ENCODE assay signal across 20 cellular contexts in the genomic region with DNA sequence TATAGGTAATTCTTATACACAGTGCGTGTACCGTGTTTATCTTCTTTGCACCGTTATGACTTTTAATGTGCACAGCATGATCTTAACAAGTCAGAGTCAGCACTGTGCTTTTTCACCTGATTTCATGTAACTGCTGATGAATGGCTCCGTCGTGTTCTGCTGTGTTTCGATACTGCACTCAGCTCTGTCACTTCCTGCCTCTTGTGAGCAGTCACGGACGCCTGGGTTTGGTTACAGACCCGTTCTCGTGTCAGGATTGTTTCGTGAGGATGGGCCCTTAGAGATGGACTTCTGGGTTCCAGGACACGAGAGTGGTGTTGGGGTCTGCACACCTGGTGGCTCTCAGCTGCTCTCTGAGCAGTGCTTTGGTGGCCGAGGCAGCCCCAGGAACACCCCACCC.
"Had no signal": no experiment of that assay in that cellular context is flagged by ENCODE, and none has a peak within 500 bp of the region (broad histone marks: within the 10 kb centered on the region; RNA-seq: fewer than 3 reads in every experiment).

No MANE protein-coding gene starts in this region.

- H3K27ac Mint-ChIP-seq: activated T-helper 2 cell treated with anti-CD3 and anti-CD28 coated beads, Interferon-gamma antibody, Interleukin-2, Interleukin-4, amounts not matched to agents 10 μg/mL and 5 μg/mL and 100 μg/mL, durations not matched to agents 14 hours and 24 hours and 36 hours; nephron progenitor cell; progenitor cell of endocrine pancreas had no signal

- H3K4me3 Mint-ChIP-seq: brain, nephron progenitor cell had no signal

- H3K4me3 ChIP-seq: skin epidermis had no signal

- H3K27me3 Mint-ChIP-seq: brain, progenitor cell of endocrine pancreas had no signal

- DNase-seq: activated CD4-positive, alpha-beta T cell treated with anti-CD3 and anti-CD28 coated beads, Interleukin-2, amount 50 U/mL, for 48 hours; activated CD4-positive, CD25-positive, alpha-beta regulatory T cell treated with anti-CD3 and anti-CD28 coated beads, Interleukin-2, amount 50 U/mL, for 72 hours; activated naive CD4-positive, alpha-beta T cell treated with anti-CD3 and anti-CD28 coated beads, Interleukin-2, amount 50 U/mL, for 16 hours; activated T-cell treated with anti-CD3 and anti-CD28 coated beads for 4 hours; central memory CD4-positive, alpha-beta T cell; cortex of kidney; effector CD4-positive, alpha-beta T cell; foreskin fibroblast; hippocampal formation; left ventricle myocardium superior; mesenchymal stem cell; nephron progenitor cell; occipital lobe; right cardiac atrium; stimulated activated CD4-positive, alpha-beta T cell treated with anti-CD3 and anti-CD28 coated beads, Interleukin-4, amount 100 ng/mL, for 24 hours; stimulated activated CD8-positive, alpha-beta memory T cell treated with anti-CD3 and anti-CD28 coated beads, Interleukin-4, amount 100 ng/mL, for 48 hours had no signal

- H3K9me3 Mint-ChIP-seq: activated T-helper 2 cell treated with anti-CD3 and anti-CD28 coated beads, Interferon-gamma antibody, Interleukin-2, Interleukin-4, amounts not matched to agents 10 μg/mL and 5 μg/mL and 100 μg/mL, durations not matched to agents 14 hours and 24 hours and 36 hours; brain had no signal

- ATAC-seq: left ventricle myocardium superior, right cardiac atrium had no signal
